ENCODE assay signal across 8 cellular contexts in the genomic region with DNA sequence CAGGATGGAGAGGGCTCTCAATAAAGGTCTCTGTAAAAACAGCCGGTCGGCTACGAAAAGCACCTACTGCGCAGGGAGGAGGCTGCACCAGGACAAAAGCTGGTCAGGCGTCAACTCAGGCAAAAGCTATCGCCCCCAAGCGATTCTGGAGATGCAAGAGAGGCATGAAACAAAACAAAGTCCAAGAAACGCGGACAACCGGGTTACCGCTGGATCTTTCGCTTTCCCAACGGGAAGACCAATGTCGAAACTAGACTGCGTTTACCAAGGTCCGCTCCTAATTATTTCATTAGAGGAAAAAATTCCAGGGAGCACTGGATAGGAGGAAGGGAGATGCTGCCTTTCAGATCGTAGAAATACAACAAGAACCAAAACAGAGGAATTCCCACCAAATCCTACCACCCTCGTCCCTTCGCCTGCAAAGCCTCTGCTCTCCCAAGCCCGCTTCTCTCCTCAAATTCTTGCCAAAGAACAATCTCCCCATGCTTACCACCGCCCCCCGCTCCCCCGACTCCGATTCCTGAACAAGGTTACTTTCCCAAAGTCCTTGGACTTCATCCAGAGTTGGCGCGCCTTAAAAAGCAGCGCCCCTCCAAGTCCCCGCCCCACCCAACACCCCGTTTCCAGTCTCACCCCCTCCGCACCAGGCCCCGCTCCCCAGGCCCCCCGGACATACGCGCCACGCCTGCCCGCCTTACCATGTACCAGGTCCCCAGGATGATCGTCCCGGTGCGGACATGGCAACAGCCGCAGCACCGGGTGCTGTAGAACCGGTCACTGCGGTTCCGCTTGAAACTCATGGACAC. TPM values are rescaled to one million over a fixed set of nuclear protein-coding genes. Genes with fewer than 3 reads are reported as not detected.
DNase-seq lines count a peak whose midpoint lies in the region; ATAC-seq and TF ChIP-seq lines count a peak whose summit lies in the region.

No MANE protein-coding gene starts in this region.

- peaks cover 32% of the 10 kb centered on the region for H3K4me1 Mint-ChIP-seq in activated T-cell treated with anti-CD3 and anti-CD28 coated beads, Interleukin-2, amount 50 U/mL, for 4 hours (ENCODE audit: low read depth)
- peaks cover 27% of the 10 kb centered on the region for H3K4me1 Mint-ChIP-seq in neural crest cell

- no peaks in the 10 kb centered on the region for H3K9me3 Mint-ChIP-seq in activated T-cell treated with anti-CD3 and anti-CD28 coated beads, Interleukin-2, amount 50 U/mL, for 4 hours
- no peaks in the 10 kb centered on the region for H3K9me3 Mint-ChIP-seq in neural crest cell

- H3K4me1 ChIP-seq in BE2C = peaks cover under 1% of the 10 kb centered on the region

- TF ChIP-seq CTCF in BE2C (IDR thresholded peaks at IDR 0.05; ENCODE audit: low read depth, low read length) (peak; percentile 20; the same call in 1 of the 2 replicates), neural crest cell (conservative IDR thresholded peaks at IDR 0.05) (no peak)

- ATAC-seq in GM18508 (IDR thresholded peaks at IDR 0.05; ENCODE audit: insufficient read depth, unreplicated experiment) (peak; percentile 6), HG02973 (IDR thresholded peaks at IDR 0.05; ENCODE audit: unreplicated experiment) (peak; percentile 12)
- ATAC-seq in activated T-cell treated with anti-CD3 and anti-CD28 coated beads, Interleukin-2, amount 50 U/mL, for 4 hours = peak; percentile 23 to 36

- H3K27me3 ChIP-seq in BE2C = no peaks in the 10 kb centered on the region

- DNase-seq in BE2C = peak; percentile 54
- peak; percentile 52 for DNase-seq in NCI-H510A (lab: John Stamatoyannopoulos, UW)
- no peak for DNase-seq in activated T-cell treated with anti-CD3 and anti-CD28 coated beads, Interleukin-2, amount 50 U/mL, for 4 hours
- DNase-seq in germinal center (ENCODE audit: low spot score) = peak; percentile 41
- DNase-seq in neural crest cell (ENCODE audit: low read depth, low spot score) = peak; percentile 38
- DNase-seq in NK-92 treated with Interleukin-12 subunit alpha and Interleukin-12 subunit beta, amount 100 ng/mL, for 24 hours (lab: John Stamatoyannopoulos, UW) = no peak

- no peaks in the 10 kb centered on the region for H3K36me3 ChIP-seq in BE2C

- H3K36me3 Mint-ChIP-seq in activated T-cell treated with anti-CD3 and anti-CD28 coated beads, Interleukin-2, amount 50 U/mL, for 4 hours (ENCODE audit: insufficient read depth) = peaks cover 3% of the 10 kb centered on the region
- no peaks in the 10 kb centered on the region for H3K36me3 Mint-ChIP-seq in neural crest cell (ENCODE audit: low read depth)

- H3K9me3 ChIP-seq in BE2C = no peaks in the 10 kb centered on the region

- no peak overlapping the region for H3K4me3 Mint-ChIP-seq in activated T-cell treated with anti-CD3 and anti-CD28 coated beads, Interleukin-2, amount 50 U/mL, for 4 hours
- H3K4me3 Mint-ChIP-seq in neural crest cell = no peak overlapping the region

- H3K27me3 Mint-ChIP-seq in activated T-cell treated with anti-CD3 and anti-CD28 coated beads, Interleukin-2, amount 50 U/mL, for 4 hours (ENCODE audit: low read depth) = peaks cover 10% of the 10 kb centered on the region
- H3K27me3 Mint-ChIP-seq in neural crest cell (ENCODE audit: low read depth) = peaks cover 4% of the 10 kb centered on the region

- H3K27ac Mint-ChIP-seq in neural crest cell (ENCODE audit: unreplicated experiment) = no peak overlapping the region

- H3K4me3 ChIP-seq in BE2C (ENCODE audit: low read depth, low read length) = peak overlapping the region; percentile 94

RNA-seq across cellular contexts. Expression of a gene that starts 0.5 kb away (rescaled TPM):
- 148 TPM for polyA plus RNA-seq in BE2C (2012; ENCODE audit: insufficient read depth, insufficient read length, low read depth)
- total RNA-seq in activated T-cell treated with anti-CD3 and anti-CD28 coated beads, Interleukin-2, amount 50 U/mL, for 4 hours = 10 to 100 TPM; 27.3 to 30.0 (median 29.7) TPM
- total RNA-seq in neural crest cell = 74.4 and 77.9 TPM in 2 replicates

RNA-seq across cellular contexts. Expression of a gene that starts 38.4 kb away (rescaled TPM):
- polyA plus RNA-seq in BE2C (2012; ENCODE audit: insufficient read depth, insufficient read length, low read depth) = 0.17 TPM
- not detected for total RNA-seq in activated T-cell treated with anti-CD3 and anti-CD28 coated beads, Interleukin-2, amount 50 U/mL, for 4 hours
- total RNA-seq in neural crest cell = 1.3 and 1.9 TPM in 2 replicates

Comparison
In these comparisons a context has a peak if more than half of its experiments do, and no peak if none do; other contexts are left out.
1. DNase-seq: peak in BE2C (single experiment), NCI-H510A (single experiment), germinal center (single experiment) and neural crest cell (single experiment); none in activated T-cell treated with anti-CD3 and anti-CD28 coated beads, Interleukin-2, amount 50 U/mL, for 4 hours (single experiment) and NK-92 treated with Interleukin-12 subunit alpha and Interleukin-12 subunit beta, amount 100 ng/mL, for 24 hours (single experiment).
2. Peak in every context shown above with its lines, with median percentiles within 50 percentile points of each other: ATAC-seq.